In genomic region chr11:7599209-7599608, GRCh38 we compare ENCODE assay signal across 19 cellular contexts.
DNase-seq lines count a peak whose midpoint lies in the region; ATAC-seq and TF ChIP-seq lines count a peak whose summit lies in the region.
"Had no signal": no experiment of that assay in that cellular context is flagged by ENCODE, and none has a peak within 500 bp of the region (broad histone marks: within the 10 kb centered on the region; RNA-seq: fewer than 3 reads in every experiment).

No MANE protein-coding gene starts in this region.

- dilution Hi-C loops in mammary epithelial cell (cut with HindIII; ENCODE audit: low sequenced_read_pairs), result no loop called here

- no peaks in the 10 kb centered on the region for H3K9me3 ChIP-seq in mammary epithelial cell (replicated peaks; ENCODE audit: insufficient read depth, low read length)
- H3K9me3 ChIP-seq in psoas muscle, result no peaks in the 10 kb centered on the region
- H3K9me3 ChIP-seq: esophagus muscularis mucosa, pancreas, SK-N-SH, thoracic aorta had no signal

- peaks cover 40% of the 10 kb centered on the region for H3K4me1 Mint-ChIP-seq in MCF 10A (ENCODE audit: insufficient read depth, unreplicated experiment)
- H3K4me1 Mint-ChIP-seq: activated naive CD8-positive, alpha-beta T cell treated with anti-CD3 and anti-CD28 coated beads for 36 hours; natural killer cell had no signal

- no peak overlapping the region for H3K27ac ChIP-seq in mammary epithelial cell (ENCODE audit: insufficient read depth, low read depth, low read length)
- H3K27ac ChIP-seq in psoas muscle, result peak overlapping the region; percentile 81
- H3K27ac ChIP-seq: thoracic aorta had no signal

- H3K27me3 ChIP-seq in mammary epithelial cell (ENCODE audit: insufficient read depth, low read length) (no peaks in the 10 kb centered on the region), psoas muscle (ENCODE audit: insufficient read depth in 3 of 3, low read length in 2 of 3) (no peaks in the 10 kb centered on the region)
- H3K27me3 ChIP-seq: esophagus muscularis mucosa, pancreas had no signal

- H3K4me1 ChIP-seq in mammary epithelial cell (ENCODE audit: insufficient read depth, low read length), result peaks cover 67% of the 10 kb centered on the region
- H3K4me1 ChIP-seq in psoas muscle, result peaks cover 43% of the 10 kb centered on the region

- H3K4me3 ChIP-seq in mammary epithelial cell (replicated peaks in 1 of 3; ENCODE audit: insufficient read depth in 1 of 3, low read depth in 2 of 3, low read length in 3 of 3), result no peak overlapping the region
- no peak overlapping the region for H3K4me3 ChIP-seq in psoas muscle
- H3K4me3 ChIP-seq: esophagus muscularis mucosa, GM23338, pancreas, thoracic aorta had no signal

- no peak for DNase-seq in MCF 10A (ENCODE audit: unreplicated experiment)
- DNase-seq in mammary epithelial cell, result no peak
- DNase-seq in islet precursor cell, result peak; percentile 62
- no peak for DNase-seq in psoas muscle
- DNase-seq in GM19240 (ENCODE audit: insufficient read length, low spot score), result no peak
- DNase-seq in germinal center (ENCODE audit: low spot score), result no peak
- DNase-seq in NCI-H524 (lab: John Stamatoyannopoulos, UW), result no peak
- DNase-seq: activated CD4-positive, alpha-beta T cell treated with anti-CD3 and anti-CD28 coated beads, Interleukin-2, amount 50 U/mL, for 1 hour; activated naive CD8-positive, alpha-beta T cell treated with anti-CD3 and anti-CD28 coated beads for 36 hours; EL; natural killer cell; NCI-H1105 treated with DMSO at 0.1 percent for 48 hours; NCI-H2107; pancreas; SK-N-SH had no signal

- H3K36me3 Mint-ChIP-seq in MCF 10A (ENCODE audit: insufficient read depth, unreplicated experiment), result no peaks in the 10 kb centered on the region
- H3K36me3 Mint-ChIP-seq: natural killer cell had no signal

- H3K27me3 Mint-ChIP-seq in MCF 10A (ENCODE audit: insufficient read depth, unreplicated experiment), result no peaks in the 10 kb centered on the region
- H3K27me3 Mint-ChIP-seq: activated naive CD8-positive, alpha-beta T cell treated with anti-CD3 and anti-CD28 coated beads for 36 hours had no signal

- intact Hi-C loops in MCF 10A (cut with micrococcal nuclease), result no loop called here
- intact Hi-C loops in mammary epithelial cell (cut with micrococcal nuclease), result no loop called here
- intact Hi-C loops in psoas muscle (cut with DNase I), result no loop called here

- in situ Hi-C loops in mammary epithelial cell (cut with MboI; ENCODE audit: low sequenced_read_pairs in 2 of 2), result loop anchor here in 1 of 2 donors (25.0 kb wide), 1 partner anchor 288 kb away; no protein-coding TSS in a partner anchor

- ATAC-seq in psoas muscle (no peak), esophagus mucosa (no peak)
- ATAC-seq: GM23338, natural killer cell had no signal

- no peak overlapping the region for H3K4me3 Mint-ChIP-seq in MCF 10A (ENCODE audit: unreplicated experiment)
- H3K4me3 Mint-ChIP-seq: activated naive CD8-positive, alpha-beta T cell treated with anti-CD3 and anti-CD28 coated beads for 36 hours; GM23338; natural killer cell had no signal

- peak overlapping the region; percentile 93 for H3K27ac Mint-ChIP-seq in MCF 10A (ENCODE audit: low read depth, unreplicated experiment)
- H3K27ac Mint-ChIP-seq: activated naive CD8-positive, alpha-beta T cell treated with anti-CD3 and anti-CD28 coated beads for 36 hours; GM23338; natural killer cell had no signal

- no TSS peak for BruUV-seq in MCF 10A (replicated peaks; lab: Mats Ljungman, UMichigan)
- no TSS peak for BruUV-seq in mammary epithelial cell (replicated peaks; lab: Mats Ljungman, UMichigan)

- H3K79me2 ChIP-seq in mammary epithelial cell (ENCODE audit: insufficient read depth, low read length), result no peaks in the 10 kb centered on the region

- TF ChIP-seq CTCF in MCF 10A (IDR thresholded peaks at IDR 0.05; ENCODE audit: unreplicated experiment) (no peak), mammary epithelial cell (conservative IDR thresholded peaks at IDR 0.05 in 1 of 2, IDR thresholded peaks at IDR 0.05 in 1 of 2; ENCODE audit: extremely low read depth in 1 of 2, insufficient read depth in 1 of 2, low read depth in 1 of 2, low read length in 2 of 2) (no peak), psoas muscle (IDR thresholded peaks at IDR 0.05) (no peak)

- H3K36me3 ChIP-seq in mammary epithelial cell (ENCODE audit: insufficient read depth, low read length), result no peaks in the 10 kb centered on the region
- H3K36me3 ChIP-seq in psoas muscle (ENCODE audit: insufficient read depth in 1 of 2, low read depth in 1 of 2), result peaks cover 0 to 8% of the 10 kb centered on the region in 2 donors
- H3K36me3 ChIP-seq: pancreas had no signal

- H3K9me3 Mint-ChIP-seq in MCF 10A (ENCODE audit: unreplicated experiment), result no peaks in the 10 kb centered on the region
- H3K9me3 Mint-ChIP-seq: activated naive CD8-positive, alpha-beta T cell treated with anti-CD3 and anti-CD28 coated beads for 36 hours; GM23338; natural killer cell had no signal

- POLR2A ChIA-PET in MCF 10A (lab: Yijun Ruan, JAX), result no interaction called here

- H3K9ac ChIP-seq in mammary epithelial cell (ENCODE audit: insufficient read depth, low read length), result no peak overlapping the region
- H3K9ac ChIP-seq: SK-N-SH had no signal

- H3K4me2 ChIP-seq in mammary epithelial cell (ENCODE audit: insufficient read depth, low read depth, low read length), result no peak overlapping the region
- H3K4me2 ChIP-seq: GM23338, SK-N-SH had no signal

- WGBS in mammary epithelial cell (ENCODE audit: low coverage, missing lambda C conversion rate), result 95% methylated on average over 2 of the region's 2 CpGs
- 84 to 95% (median 95%) methylated on average over 2 of the region's 2 CpGs for WGBS in psoas muscle, 3 donors

- H2AFZ ChIP-seq in mammary epithelial cell (ENCODE audit: low read depth, low read length), result no peak overlapping the region
- H2AFZ ChIP-seq: GM23338 had no signal

- CTCF ChIA-PET in MCF 10A (lab: Yijun Ruan, JAX), result no interaction called here
- CTCF ChIA-PET in mammary epithelial cell (lab: Charles Lee; ENCODE audit: low non-redundant PET), result no interaction called here

- H4K20me1 ChIP-seq in mammary epithelial cell (ENCODE audit: insufficient read depth, low read length), result no peaks in the 10 kb centered on the region
